In genomic region chr22:41009222-41009948, GRCh38 we compare ENCODE assay signal across 13 cellular contexts. TPM values are rescaled to one million over a fixed set of nuclear protein-coding genes. Genes with fewer than 3 reads are reported as not detected.
DNase-seq lines count a peak whose midpoint lies in the region; ATAC-seq and TF ChIP-seq lines count a peak whose summit lies in the region.
"Had no signal": no experiment of that assay in that cellular context is flagged by ENCODE, and none has a peak within 500 bp of the region (broad histone marks: within the 10 kb centered on the region; RNA-seq: fewer than 3 reads in every experiment).

No MANE protein-coding gene starts in this region.

- H3K27ac Mint-ChIP-seq in activated naive CD4-positive, alpha-beta T cell treated with anti-CD3 and anti-CD28 coated beads, Interleukin-2, amount 10 ng/mL, durations not matched to agents 7 days and 5 days: no peak overlapping the region
- H3K27ac Mint-ChIP-seq: naive thymus-derived CD8-positive, alpha-beta T cell had no signal

- TF ChIP-seq CTCF in AG04450 (IDR thresholded peaks at IDR 0.05; ENCODE audit: low read depth, low read length) (no peak), fibroblast of the aortic adventitia (IDR thresholded peaks at IDR 0.05; ENCODE audit: insufficient read depth, low read length) (no peak), body of pancreas (IDR thresholded peaks at IDR 0.05) (no peak)

- no peak for ATAC-seq in GM18907 (IDR thresholded peaks at IDR 0.05; ENCODE audit: unreplicated experiment)
- ATAC-seq in body of pancreas: no peak
- ATAC-seq in HG03432 (IDR thresholded peaks at IDR 0.05; ENCODE audit: unreplicated experiment): no peak
- ATAC-seq: naive thymus-derived CD8-positive, alpha-beta T cell had no signal

- DNase-seq in AG04450 (ENCODE audit: low read depth, low spot score): peak; percentile 85
- peak; percentile 49 for DNase-seq in H4 (ENCODE audit: low spot score)
- peak; percentile 75 for DNase-seq in RPMI7951 (ENCODE audit: low read depth)
- peak; percentile 76 for DNase-seq in fibroblast of the aortic adventitia (ENCODE audit: low read depth)
- DNase-seq in activated naive CD4-positive, alpha-beta T cell treated with anti-CD3 and anti-CD28 coated beads, Interleukin-2, amount 10 ng/mL, durations not matched to agents 7 days and 5 days: no peak
- no peak for DNase-seq in body of pancreas
- DNase-seq: activated CD8-positive, alpha-beta memory T cell treated with anti-CD3 and anti-CD28 coated beads for 24 hours; NCI-H510A; SW 1271 had no signal

- CTCF ChIA-PET in AG04450 (lab: Charles Lee): interaction anchor here (1.1 kb wide), 1 partner anchor 87 kb away, joined by 3 read pairs; no protein-coding TSS in a partner anchor
- CTCF ChIA-PET in activated naive CD4-positive, alpha-beta T cell treated with anti-CD3 and anti-CD28 coated beads, Interleukin-2, amount 10 ng/mL, durations not matched to agents 7 days and 5 days (lab: Charles Lee): no interaction called here

- H3K36me3 Mint-ChIP-seq in activated naive CD4-positive, alpha-beta T cell treated with anti-CD3 and anti-CD28 coated beads, Interleukin-2, amount 10 ng/mL, durations not matched to agents 7 days and 5 days: no peaks in the 10 kb centered on the region
- H3K36me3 Mint-ChIP-seq: naive thymus-derived CD8-positive, alpha-beta T cell had no signal

- H3K9me3 Mint-ChIP-seq in activated naive CD4-positive, alpha-beta T cell treated with anti-CD3 and anti-CD28 coated beads, Interleukin-2, amount 10 ng/mL, durations not matched to agents 7 days and 5 days: no peaks in the 10 kb centered on the region
- H3K9me3 Mint-ChIP-seq: naive thymus-derived CD8-positive, alpha-beta T cell had no signal

- TF ChIP-seq POLR2A in body of pancreas (IDR thresholded peaks at IDR 0.05): no peak

- H3K27me3 ChIP-seq in AG04450 (ENCODE audit: control insufficient read depth, insufficient read depth, low read length): no peaks in the 10 kb centered on the region
- H3K27me3 ChIP-seq in body of pancreas: no peaks in the 10 kb centered on the region

- H3K27me3 Mint-ChIP-seq in activated naive CD4-positive, alpha-beta T cell treated with anti-CD3 and anti-CD28 coated beads, Interleukin-2, amount 10 ng/mL, durations not matched to agents 7 days and 5 days: peaks cover 12% of the 10 kb centered on the region

- H3K4me1 ChIP-seq in body of pancreas: no peaks in the 10 kb centered on the region

- WGBS in body of pancreas, 2 donors: 52 to 69% methylated on average over 2 to 5 of the region's 5 CpGs

- no peak overlapping the region for H3K4me3 ChIP-seq in AG04450 (ENCODE audit: low read depth, low read length)
- H3K4me3 ChIP-seq in fibroblast of the aortic adventitia (ENCODE audit: low read depth, low read length): no peak overlapping the region
- no peak overlapping the region for H3K4me3 ChIP-seq in body of pancreas
- H3K4me3 ChIP-seq: skin epidermis had no signal

- no peak overlapping the region for H3K4me3 Mint-ChIP-seq in activated naive CD4-positive, alpha-beta T cell treated with anti-CD3 and anti-CD28 coated beads, Interleukin-2, amount 10 ng/mL, durations not matched to agents 7 days and 5 days
- H3K4me3 Mint-ChIP-seq: naive thymus-derived CD8-positive, alpha-beta T cell had no signal

- intact Hi-C loops in body of pancreas (cut with DNase I): no loop called here

- POLR2A ChIA-PET in AG04450 (lab: Yijun Ruan, JAX): interaction anchor here (0.6 to 1.0 kb wide), 3 partner anchors 13 to 21 kb away, joined by 3 to 6 read pairs (median 4); no protein-coding TSS in a partner anchor

- H3K9me3 ChIP-seq in AG04450 (ENCODE audit: control insufficient read depth, insufficient read depth, low read length): no peaks in the 10 kb centered on the region
- H3K9me3 ChIP-seq in body of pancreas: no peaks in the 10 kb centered on the region

- H3K27ac ChIP-seq in AG04450 (ENCODE audit: low read depth, low read length) (peak overlapping the region; percentile 65), body of pancreas (no peak overlapping the region)
- H3K27ac ChIP-seq: skin epidermis had no signal

- no peaks in the 10 kb centered on the region for H3K4me1 Mint-ChIP-seq in activated naive CD4-positive, alpha-beta T cell treated with anti-CD3 and anti-CD28 coated beads, Interleukin-2, amount 10 ng/mL, durations not matched to agents 7 days and 5 days

- no peaks in the 10 kb centered on the region for H3K36me3 ChIP-seq in body of pancreas (replicated peaks in 1 of 2; ENCODE audit: insufficient read depth in 1 of 2, low read depth in 2 of 2)

RNA-seq across cellular contexts. Expression of gene RBX1, which starts 58.2 kb away (rescaled TPM):
- 71.7 and 104 TPM in 2 replicates for polyA plus RNA-seq in AG04450 (2011; rRNA removed)
- polyA minus RNA-seq in AG04450 (2011; rRNA and poly(A)+ RNA removed): 19.1 and 19.3 TPM in 2 replicates
- 76.0 and 76.7 TPM in 2 replicates for total RNA-seq in H4 (2014; rRNA removed; shearing (Covaris generic))
- 134 and 180 TPM in 2 replicates for total RNA-seq in RPMI7951 (2014; rRNA removed; shearing (Covaris generic))
- 12.8 and 73.1 TPM in 2 replicates for total RNA-seq in fibroblast of the aortic adventitia (ENCODE audit: low replicate concordance)
- 10 to 100 TPM in 1 of 2 donors, 1 to 10 TPM in 1; 6.9 to 20.2 TPM for total RNA-seq in body of pancreas

Comparison
In these comparisons a context has a peak if more than half of its experiments do, and no peak if none do; other contexts are left out.
1. DNase-seq: peak in AG04450 (single experiment), H4 (single experiment), RPMI7951 (single experiment) and fibroblast of the aortic adventitia (single experiment); none in activated naive CD4-positive, alpha-beta T cell treated with anti-CD3 and anti-CD28 coated beads, Interleukin-2, amount 10 ng/mL, durations not matched to agents 7 days and 5 days (single experiment) and body of pancreas (0 of 4).